ENCODE assay signal across 1 cellular context in the genomic region with DNA sequence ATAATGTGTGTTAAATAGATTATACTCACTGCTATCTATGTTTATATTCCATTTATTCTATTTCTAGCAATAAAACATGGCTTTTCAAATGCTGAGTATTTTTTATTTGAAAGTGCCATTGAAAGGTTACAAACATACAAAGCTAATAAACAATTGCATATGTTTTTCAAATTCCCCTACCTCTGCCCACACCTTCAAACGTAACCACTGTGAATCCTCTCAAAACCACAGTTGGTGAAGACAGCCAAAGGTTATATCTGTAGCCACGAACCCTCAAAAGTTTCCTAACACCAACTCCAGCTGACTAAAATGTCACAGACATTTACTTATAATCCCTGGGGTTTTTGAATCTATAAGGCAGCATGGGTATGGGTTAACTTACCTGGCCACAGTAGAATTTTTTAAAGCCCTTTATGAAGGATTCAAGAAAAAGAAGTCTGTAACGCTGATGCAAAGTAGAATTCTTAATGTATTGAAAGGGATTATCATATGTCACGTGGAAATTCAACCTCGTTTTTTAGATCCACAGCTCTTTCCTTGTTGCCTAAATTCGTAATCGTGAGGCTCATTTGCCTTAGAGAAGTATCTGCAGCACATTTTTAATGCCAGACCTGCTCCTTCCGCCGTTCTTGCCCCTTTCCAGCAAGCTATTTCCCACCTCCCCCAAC.
TF ChIP-seq lines count a peak whose summit lies in the region.

No MANE protein-coding gene starts in this region.

TF ChIP-seq in GM12878, 131 proteins besides CTCF, POLR2A, EP300 and RAD21 (continued from another document):
- TF ChIP-seq, protein P1, sequence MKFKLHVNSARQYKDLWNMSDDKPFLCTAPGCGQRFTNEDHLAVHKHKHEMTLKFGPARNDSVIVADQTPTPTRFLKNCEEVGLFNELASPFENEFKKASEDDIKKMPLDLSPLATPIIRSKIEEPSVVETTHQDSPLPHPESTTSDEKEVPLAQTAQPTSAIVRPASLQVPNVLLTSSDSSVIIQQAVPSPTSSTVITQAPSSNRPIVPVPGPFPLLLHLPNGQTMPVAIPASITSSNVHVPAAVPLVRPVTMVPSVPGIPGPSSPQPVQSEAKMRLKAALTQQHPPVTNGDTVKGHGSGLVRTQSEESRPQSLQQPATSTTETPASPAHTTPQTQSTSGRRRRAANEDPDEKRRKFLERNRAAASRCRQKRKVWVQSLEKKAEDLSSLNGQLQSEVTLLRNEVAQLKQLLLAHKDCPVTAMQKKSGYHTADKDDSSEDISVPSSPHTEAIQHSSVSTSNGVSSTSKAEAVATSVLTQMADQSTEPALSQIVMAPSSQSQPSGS (IDR thresholded peaks at IDR 0.05; ENCODE audit: low read length) = peak; percentile 95
- TF ChIP-seq FOXK2 (IDR thresholded peaks at IDR 0.05) = no peak
- TF ChIP-seq, protein P2, sequence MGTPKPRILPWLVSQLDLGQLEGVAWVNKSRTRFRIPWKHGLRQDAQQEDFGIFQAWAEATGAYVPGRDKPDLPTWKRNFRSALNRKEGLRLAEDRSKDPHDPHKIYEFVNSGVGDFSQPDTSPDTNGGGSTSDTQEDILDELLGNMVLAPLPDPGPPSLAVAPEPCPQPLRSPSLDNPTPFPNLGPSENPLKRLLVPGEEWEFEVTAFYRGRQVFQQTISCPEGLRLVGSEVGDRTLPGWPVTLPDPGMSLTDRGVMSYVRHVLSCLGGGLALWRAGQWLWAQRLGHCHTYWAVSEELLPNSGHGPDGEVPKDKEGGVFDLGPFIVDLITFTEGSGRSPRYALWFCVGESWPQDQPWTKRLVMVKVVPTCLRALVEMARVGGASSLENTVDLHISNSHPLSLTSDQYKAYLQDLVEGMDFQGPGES (IDR thresholded peaks at IDR 0.05) = no peak
- no peak for TF ChIP-seq WRNIP1 (IDR thresholded peaks at IDR 0.05; ENCODE audit: borderline replicate concordance, low read depth, low read length)
- TF ChIP-seq POLR2AphosphoS2 (IDR thresholded peaks at IDR 0.05; ENCODE audit: low read depth, low read length) = no peak
- TF ChIP-seq IRF4 (IDR thresholded peaks at IDR 0.05; ENCODE audit: low read depth, low read length) = 0 out of 2 replicates have a peak, but pooled peaks have one; percentile 36
- TF ChIP-seq GATAD2B (conservative IDR thresholded peaks at IDR 0.05; ENCODE audit: low read depth) = peak; percentile 6; the same call in 1 of the 2 replicates
- peak; percentile 99 for TF ChIP-seq PAX5 (IDR thresholded peaks at IDR 0.05; ENCODE audit: borderline replicate concordance, low read depth, low read length)
- no peak for TF ChIP-seq SREBF2 (IDR thresholded peaks at IDR 0.05; ENCODE audit: low read length)
- no peak for TF ChIP-seq SUZ12 (IDR thresholded peaks at IDR 0.05; ENCODE audit: unreplicated experiment)
- peak; percentile 95 for TF ChIP-seq BCL11A (IDR thresholded peaks at IDR 0.05; ENCODE audit: low read depth, low read length)
- TF ChIP-seq SRF (IDR thresholded peaks at IDR 0.05; ENCODE audit: low read depth in 2 of 2, low read length in 2 of 2) = no peak
- TF ChIP-seq FOXM1 (IDR thresholded peaks at IDR 0.05; ENCODE audit: low read depth, low read length) = peak; percentile 97
